In genomic region chr4:1202526-1203378, GRCh38 we compare ENCODE assay signal across 10 cellular contexts. TPM values are rescaled to one million over a fixed set of nuclear protein-coding genes. Genes with fewer than 3 reads are reported as not detected.
A peak's percentile ranks its signal among the peaks of the same experiment; 100 is the strongest.
DNase-seq lines count a peak whose midpoint lies in the region; ATAC-seq and TF ChIP-seq lines count a peak whose summit lies in the region.
"Had no signal": no experiment of that assay in that cellular context is flagged by ENCODE, and none has a peak within 500 bp of the region (broad histone marks: within the 10 kb centered on the region; RNA-seq: fewer than 3 reads in every experiment).

No MANE protein-coding gene starts in this region.

- H3K4me2 ChIP-seq in H9 (ENCODE audit: insufficient read depth, insufficient read length, low read length), result no peak overlapping the region

- H2BK20ac ChIP-seq in H9 (ENCODE audit: low read depth, low read length, poor library complexity, severe bottlenecking), result no peak overlapping the region

- DNase-seq in GM12865 (ENCODE audit: low read depth), result no peak
- DNase-seq in activated CD4-positive, alpha-beta memory T cell treated with anti-CD3 and anti-CD28 coated beads for 36 hours, result no peak
- peak; percentile 2 to 11 for DNase-seq in heart right ventricle
- DNase-seq in sigmoid colon, result peak; percentile 64
- no peak for DNase-seq in NCI-H1694 (lab: John Stamatoyannopoulos, UW)
- no peak for DNase-seq in LoVo (ENCODE audit: low spot score)
- no peak for DNase-seq in H9
- DNase-seq: NCI-H2081 had no signal

- no peak overlapping the region for H3K56ac ChIP-seq in H9 (ENCODE audit: insufficient read length, low read depth, low read length)

- peak overlapping the region; percentile 97 for H3K27ac Mint-ChIP-seq in activated CD4-positive, alpha-beta memory T cell treated with anti-CD3 and anti-CD28 coated beads for 36 hours
- no peak overlapping the region for H3K27ac Mint-ChIP-seq in H9

- no peak overlapping the region for H3K23ac ChIP-seq in H9 (ENCODE audit: insufficient read length, low read depth, low read length)

- no peaks in the 10 kb centered on the region for H3K36me3 ChIP-seq in heart right ventricle
- H3K36me3 ChIP-seq in sigmoid colon, result no peaks in the 10 kb centered on the region

- no peak for TF ChIP-seq POLR2A in sigmoid colon (IDR thresholded peaks at IDR 0.05)

- H3T11ph ChIP-seq in H9 (ENCODE audit: low read length), result no peak overlapping the region

- H3K4me1 Mint-ChIP-seq in activated CD4-positive, alpha-beta memory T cell treated with anti-CD3 and anti-CD28 coated beads for 36 hours (ENCODE audit: low read depth), result peaks cover 33% of the 10 kb centered on the region
- no peaks in the 10 kb centered on the region for H3K4me1 Mint-ChIP-seq in H9

- no peaks in the 10 kb centered on the region for H3K9me3 ChIP-seq in heart right ventricle
- H3K9me3 ChIP-seq in sigmoid colon, result no peaks in the 10 kb centered on the region
- H3K9me3 ChIP-seq in H9 (ENCODE audit: control insufficient read depth, low read depth, low read length), result no peaks in the 10 kb centered on the region
- H3K9me3 ChIP-seq: body of pancreas had no signal

- H3K27me3 ChIP-seq in heart right ventricle, result no peaks in the 10 kb centered on the region
- H3K27me3 ChIP-seq in sigmoid colon, result no peaks in the 10 kb centered on the region
- no peaks in the 10 kb centered on the region for H3K27me3 ChIP-seq in H9 (ENCODE audit: insufficient read depth, low read length)
- H3K27me3 ChIP-seq: body of pancreas had no signal

- H2BK5ac ChIP-seq in H9 (ENCODE audit: insufficient read length, low read length), result no peak overlapping the region

- no peaks in the 10 kb centered on the region for H3K79me1 ChIP-seq in H9 (ENCODE audit: insufficient read depth, low read depth, low read length, poor library complexity, severe bottlenecking)

- no peaks in the 10 kb centered on the region for H3K36me3 Mint-ChIP-seq in activated CD4-positive, alpha-beta memory T cell treated with anti-CD3 and anti-CD28 coated beads for 36 hours
- H3K36me3 Mint-ChIP-seq in H9 (ENCODE audit: insufficient read depth in 1 of 3, low read depth in 3 of 3), result peaks cover 0 to 2% (median 0%) of the 10 kb centered on the region in 3 experiments; a peak in 2 of 7 replicates

- no peak for TF ChIP-seq EP300 in sigmoid colon (IDR thresholded peaks at IDR 0.05)

- H4K20me1 ChIP-seq in H9 (ENCODE audit: control insufficient read depth, insufficient read depth, insufficient read length), result peaks cover 4% of the 10 kb centered on the region

- H3K4me3 ChIP-seq in GM12865 (ENCODE audit: low read depth, low read length) (peak overlapping the region; percentile 92), heart right ventricle (peak overlapping the region in 1 of 10 donors; percentile 42), sigmoid colon (no peak overlapping the region)
- H3K4me3 ChIP-seq: body of pancreas had no signal

- POLR2A ChIA-PET in activated CD4-positive, alpha-beta memory T cell treated with anti-CD3 and anti-CD28 coated beads for 36 hours (lab: Charles Lee), result interaction anchor here (0.6 to 2.2 kb wide), 7 partner anchors 11 to 66 kb away, joined by 3 to 8 read pairs (median 5); no protein-coding TSS in a partner anchor

- no peak overlapping the region for H2AFZ ChIP-seq in H9 (ENCODE audit: low read length)

- no peaks in the 10 kb centered on the region for H3K79me2 ChIP-seq in H9 (ENCODE audit: insufficient read depth, low read length)

- H3K18ac ChIP-seq in H9 (ENCODE audit: insufficient read length, low read depth, low read length), result no peak overlapping the region

- no peak overlapping the region for H4K5ac ChIP-seq in H9 (ENCODE audit: insufficient read length, low read depth, low read length)

- no peak overlapping the region for H2BK15ac ChIP-seq in H9 (ENCODE audit: low read depth, low read length)

- H3K27me3 Mint-ChIP-seq in activated CD4-positive, alpha-beta memory T cell treated with anti-CD3 and anti-CD28 coated beads for 36 hours, result no peaks in the 10 kb centered on the region
- H3K27me3 Mint-ChIP-seq in H9 (ENCODE audit: low read depth), result peaks cover 14% of the 10 kb centered on the region

- 91 to 94% methylated on average over 28 of the region's 28 CpGs for WGBS in heart right ventricle, 2 donors
- WGBS in sigmoid colon, 2 donors, result 90 to 91% methylated on average over 28 of the region's 28 CpGs
- WGBS in H9 (ENCODE audit: extremely low coverage, insufficient read length, low lambda C conversion rate), result no CpG with 5 or more reads among the region's 28 CpGs

- H3K27ac ChIP-seq in heart right ventricle, result peak overlapping the region in 9 of 10 donors; percentile 10 to 84 (median 47)
- peak overlapping the region; percentile 69 to 85 (median 74) for H3K27ac ChIP-seq in sigmoid colon
- no peak overlapping the region for H3K27ac ChIP-seq in H9 (ENCODE audit: insufficient read length, low read depth, low read length)

- no peak overlapping the region for H3K9ac ChIP-seq in H9 (ENCODE audit: extremely low read depth, insufficient read length, low read length)

- CTCF ChIA-PET in activated CD4-positive, alpha-beta memory T cell treated with anti-CD3 and anti-CD28 coated beads for 36 hours (lab: Charles Lee), result interaction anchor here (0.8 to 3.5 kb wide), 3 partner anchors 35 to 83 kb away, joined by 3 to 14 read pairs (median 13); no protein-coding TSS in a partner anchor

- intact Hi-C loops in activated CD4-positive, alpha-beta memory T cell treated with anti-CD3 and anti-CD28 coated beads for 36 hours (cut with micrococcal nuclease), result loop anchor here (1.0 to 5.0 kb wide), 4 partner anchors 15 to 65 kb away; partner anchors contain the start of gene CTBP1
- intact Hi-C loops in heart right ventricle (cut with DNase I), result no loop called here
- intact Hi-C loops in sigmoid colon (cut with DNase I), result loop anchor here (5.0 kb wide), 1 partner anchor 35 kb away; no protein-coding TSS in a partner anchor

- no peak overlapping the region for H3K14ac ChIP-seq in H9 (ENCODE audit: insufficient read depth, low read length)

- H4K8ac ChIP-seq in H9 (replicated peaks; ENCODE audit: insufficient read length, low read depth, low read length), result no peak overlapping the region

- no peak overlapping the region for H4K91ac ChIP-seq in H9 (ENCODE audit: insufficient read length, low read depth, low read length)

- H2AK5ac ChIP-seq in H9 (ENCODE audit: insufficient read length, low read length), result no peak overlapping the region

- no peak overlapping the region for H3K4ac ChIP-seq in H9 (ENCODE audit: low read depth, low read length)

- ATAC-seq in heart right ventricle, result no peak
- ATAC-seq in HG02763 (IDR thresholded peaks at IDR 0.05; ENCODE audit: unreplicated experiment), result no peak

- no peak overlapping the region for H2BK120ac ChIP-seq in H9 (ENCODE audit: low read depth, low read length, poor library complexity, severe bottlenecking)

- H3K4me3 Mint-ChIP-seq in activated CD4-positive, alpha-beta memory T cell treated with anti-CD3 and anti-CD28 coated beads for 36 hours, result no peak overlapping the region
- H3K4me3 Mint-ChIP-seq in H9, result no peak overlapping the region

- H3K23me2 ChIP-seq in H9 (ENCODE audit: insufficient read length, low read depth, low read length, poor library complexity, severe bottlenecking), result no peaks in the 10 kb centered on the region

- H3K4me1 ChIP-seq in heart right ventricle (peaks cover 2 to 46% (median 22%) of the 10 kb centered on the region in 9 donors), sigmoid colon (peaks cover 0 to 45% (median 44%) of the 10 kb centered on the region in 4 donors), H9 (ENCODE audit: insufficient read depth, low read length) (no peaks in the 10 kb centered on the region)

- no peaks in the 10 kb centered on the region for H3K9me3 Mint-ChIP-seq in activated CD4-positive, alpha-beta memory T cell treated with anti-CD3 and anti-CD28 coated beads for 36 hours
- H3K9me3 Mint-ChIP-seq in H9, result no peaks in the 10 kb centered on the region

- no peak overlapping the region for H2BK12ac ChIP-seq in H9 (ENCODE audit: insufficient read length, low read depth, low read length)

- TF ChIP-seq CTCF in GM12865 (IDR thresholded peaks at IDR 0.05; ENCODE audit: insufficient read depth, low read depth, low read length, missing control alignments) (no peak), heart right ventricle (IDR thresholded peaks at IDR 0.05) (no peak), sigmoid colon (IDR thresholded peaks at IDR 0.05) (no peak), H9 (conservative IDR thresholded peaks at IDR 0.05) (no peak)

RNA-seq across cellular contexts. Expression of gene SPON2, which starts 30.4 kb away (rescaled TPM):
- total RNA-seq in activated CD4-positive, alpha-beta memory T cell treated with anti-CD3 and anti-CD28 coated beads for 36 hours, result 1 to 10 TPM; 9.0 to 9.5 TPM
- 10 to 100 TPM in 7 of 10 donors, 1 to 10 TPM in 3; 5.3 to 25.5 (median 11.6) TPM for total RNA-seq in heart right ventricle
- 10 to 100 TPM; 14.5 to 40.5 TPM for polyA plus RNA-seq in heart right ventricle
- total RNA-seq in sigmoid colon, result 100 to 1,000 TPM in 1 of 4 donors, 10 to 100 TPM in 3; 33.6 to 165 (median 79.8) TPM
- polyA plus RNA-seq in sigmoid colon, result 10 to 100 TPM in 2 of 3 donors, 1 to 10 TPM in 1; 8.6 to 33.6 (median 25.2) TPM
- 1.7 and 2.3 TPM in 2 replicates for total RNA-seq in H9 (2021)

RNA-seq across cellular contexts. Expression of gene CTBP1, which starts 46.2 kb away (rescaled TPM):
- total RNA-seq in activated CD4-positive, alpha-beta memory T cell treated with anti-CD3 and anti-CD28 coated beads for 36 hours, result 100 to 1,000 TPM; 154 to 162 TPM
- total RNA-seq in heart right ventricle (100 to 1,000 TPM; 115 to 132 (median 122) TPM), sigmoid colon (100 to 1,000 TPM in 3 of 4 donors, 10 to 100 TPM in 1; 98.9 to 160 (median 129) TPM), H9 (2021) (128 and 136 TPM in 2 replicates)
- polyA plus RNA-seq in heart right ventricle (100 to 1,000 TPM in 1 of 2 donors, 10 to 100 TPM in 1; 98.6 to 105 TPM), sigmoid colon (100 to 1,000 TPM in 1 of 3 donors, 10 to 100 TPM in 2; 67.9 to 162 (median 71.4) TPM)

Comparison
In these comparisons a context has a peak if more than half of its experiments do, and no peak if none do; other contexts are left out.
1. DNase-seq: peak in heart right ventricle (2 of 2) and sigmoid colon (single experiment); none in GM12865 (single experiment), activated CD4-positive, alpha-beta memory T cell treated with anti-CD3 and anti-CD28 coated beads for 36 hours (single experiment), NCI-H1694 (single experiment), LoVo (single experiment) and H9 (single experiment).
2. intact Hi-C loops: an anchor here in activated CD4-positive, alpha-beta memory T cell treated with anti-CD3 and anti-CD28 coated beads for 36 hours (1.0 to 5.0 kb wide) and sigmoid colon (5.0 kb wide); none called in heart right ventricle.